Comparison of ENCODE assay signal across 3 cellular contexts in the genomic region with DNA sequence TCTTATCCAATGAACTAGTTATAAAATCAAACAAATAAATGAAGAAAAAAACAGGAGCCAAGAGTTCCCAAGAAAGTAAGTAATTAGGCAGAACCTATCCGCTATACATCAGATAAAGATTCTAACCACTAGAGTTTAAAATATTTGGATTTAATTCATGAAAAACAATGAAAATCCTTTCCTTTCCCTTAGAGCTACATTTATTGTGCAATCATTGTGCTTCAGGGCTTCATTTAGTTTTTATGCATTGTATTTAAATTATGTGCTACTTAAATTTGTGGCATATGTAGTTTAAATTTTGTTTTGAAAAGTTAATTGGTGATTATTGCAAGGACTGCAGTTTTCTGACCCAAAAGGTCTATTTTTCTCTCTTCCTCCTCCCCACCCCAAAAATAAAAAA.
A peak's percentile ranks its signal among the peaks of the same experiment; 100 is the strongest.
TF ChIP-seq lines count a peak whose summit lies in the region.

No MANE protein-coding gene starts in this region.

TF ChIP-seq in HepG2, 621 proteins besides CTCF, POLR2A, EP300 and RAD21:
- peak; percentile 35; the same call in 1 of the 2 replicates for TF ChIP-seq CEBPB (IDR thresholded peaks at IDR 0.05; ENCODE audit: borderline replicate concordance, low read depth, low read length)
- no peak for TF ChIP-seq TBX2 (CRISPR knock-in tag; IDR thresholded peaks at IDR 0.05; ENCODE audit: borderline replicate concordance)

TF ChIP-seq in IMR-90, 13 proteins besides CTCF, POLR2A, EP300 and RAD21:
- no peak for TF ChIP-seq SMC3 (IDR thresholded peaks at IDR 0.05; ENCODE audit: low read depth, low read length)
- TF ChIP-seq CEBPB (IDR thresholded peaks at IDR 0.05; ENCODE audit: low read depth, low read length): peak; percentile 74
- TF ChIP-seq RFX5 (IDR thresholded peaks at IDR 0.05; ENCODE audit: low read depth, low read length): no peak
- TF ChIP-seq MAZ (IDR thresholded peaks at IDR 0.05; ENCODE audit: borderline replicate concordance, low read depth, low read length): no peak
- TF ChIP-seq BHLHE40 (IDR thresholded peaks at IDR 0.05; ENCODE audit: low read depth, low read length): no peak
- TF ChIP-seq MXI1 (IDR thresholded peaks at IDR 0.05; ENCODE audit: borderline replicate concordance, low read depth, low read length): no peak
- TF ChIP-seq CHD1 (IDR thresholded peaks at IDR 0.05; ENCODE audit: low read depth, low read length): no peak

TF ChIP-seq in K562, 482 proteins besides CTCF, POLR2A, EP300 and RAD21:
- TF ChIP-seq DACH1 (IDR thresholded peaks at IDR 0.05; ENCODE audit: partially characterized antibody): no peak
- TF ChIP-seq CEBPB (tag; IDR thresholded peaks at IDR 0.05): peak; percentile 70
- no peak for TF ChIP-seq EZH2 (IDR thresholded peaks at IDR 0.05; ENCODE audit: borderline replicate concordance, low read depth, low read length)
- TF ChIP-seq, protein P1, sequence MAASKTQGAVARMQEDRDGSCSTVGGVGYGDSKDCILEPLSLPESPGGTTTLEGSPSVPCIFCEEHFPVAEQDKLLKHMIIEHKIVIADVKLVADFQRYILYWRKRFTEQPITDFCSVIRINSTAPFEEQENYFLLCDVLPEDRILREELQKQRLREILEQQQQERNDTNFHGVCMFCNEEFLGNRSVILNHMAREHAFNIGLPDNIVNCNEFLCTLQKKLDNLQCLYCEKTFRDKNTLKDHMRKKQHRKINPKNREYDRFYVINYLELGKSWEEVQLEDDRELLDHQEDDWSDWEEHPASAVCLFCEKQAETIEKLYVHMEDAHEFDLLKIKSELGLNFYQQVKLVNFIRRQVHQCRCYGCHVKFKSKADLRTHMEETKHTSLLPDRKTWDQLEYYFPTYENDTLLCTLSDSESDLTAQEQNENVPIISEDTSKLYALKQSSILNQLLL (CRISPR knock-in tag; IDR thresholded peaks at IDR 0.05; ENCODE audit: borderline replicate concordance): no peak
- no peak for TF ChIP-seq CEBPG (CRISPR knock-in tag; IDR thresholded peaks at IDR 0.05)
- peak in 1 of 2 experiments; percentile 66; a peak in 2 of 4 replicates for TF ChIP-seq CEBPG (tag; conservative IDR thresholded peaks at IDR 0.05 in 1 of 2, IDR thresholded peaks at IDR 0.05 in 1 of 2)
